In genomic region chr12:85278598-85279448, GRCh38 we compare ENCODE assay signal across 17 cellular contexts. TPM values are rescaled to one million over a fixed set of nuclear protein-coding genes. Genes with fewer than 3 reads are reported as not detected.
DNase-seq lines count a peak whose midpoint lies in the region; ATAC-seq and TF ChIP-seq lines count a peak whose summit lies in the region.
"Had no signal": no experiment of that assay in that cellular context is flagged by ENCODE, and none has a peak within 500 bp of the region (broad histone marks: within the 10 kb centered on the region; RNA-seq: fewer than 3 reads in every experiment).

No MANE protein-coding gene starts in this region.

- H2AFZ ChIP-seq in GM23338 (peak overlapping the region; percentile 90), neuronal stem cell (ENCODE audit: low read length) (peak overlapping the region; percentile 96)

- H4K20me1 ChIP-seq in GM23338 (replicated peaks; ENCODE audit: insufficient read depth): peaks cover 13% of the 10 kb centered on the region; the same call in 1 of the 2 replicates

- no peak overlapping the region for H3K27ac Mint-ChIP-seq in GM23338

- intact Hi-C loops in vagina (cut with DNase I): no loop called here

- no CpG with 5 or more reads among the region's 37 CpGs for WGBS in neuronal stem cell (ENCODE audit: extremely low coverage in 2 of 2, insufficient read length in 2 of 2, insufficient replicate concordance in 1 of 2), 2 donors

- peak; percentile 10 for ATAC-seq in GM23338
- no peak for ATAC-seq in GM19035 (IDR thresholded peaks at IDR 0.05; ENCODE audit: unreplicated experiment)

- H4K91ac ChIP-seq in neuronal stem cell (ENCODE audit: low read depth, low read length, poor library complexity): no peak overlapping the region

- no peak overlapping the region for H2BK120ac ChIP-seq in neuronal stem cell (ENCODE audit: low read depth, low read length)

- no peak overlapping the region for H3K14ac ChIP-seq in neuronal stem cell (ENCODE audit: low read length)

- H3F3A ChIP-seq in GM23338 (replicated peaks; ENCODE audit: low read depth): no peaks in the 10 kb centered on the region

- H3K4me3 Mint-ChIP-seq in GM23338: peak overlapping the region; percentile 97

- H3K79me1 ChIP-seq in neuronal stem cell (ENCODE audit: low read depth, low read length): no peaks in the 10 kb centered on the region

- no peak overlapping the region for H2BK15ac ChIP-seq in neuronal stem cell (ENCODE audit: low read length)

- H3K9me3 ChIP-seq in iPS-18a (ENCODE audit: control insufficient read depth, low read depth, low read length) (no peaks in the 10 kb centered on the region), neuronal stem cell (replicated peaks in 1 of 2; ENCODE audit: control insufficient read depth in 2 of 2, insufficient read depth in 1 of 2, low read depth in 1 of 2, low read length in 2 of 2) (peaks cover 0 to 4% of the 10 kb centered on the region in 2 donors), vagina (no peaks in the 10 kb centered on the region)
- H3K9me3 ChIP-seq: thyroid gland had no signal

- H3K36me3 ChIP-seq in GM23338 (ENCODE audit: insufficient read depth): no peaks in the 10 kb centered on the region
- no peaks in the 10 kb centered on the region for H3K36me3 ChIP-seq in iPS-18a (ENCODE audit: control insufficient read depth, low read depth, low read length)
- no peaks in the 10 kb centered on the region for H3K36me3 ChIP-seq in neuronal stem cell (replicated peaks in 1 of 2; ENCODE audit: control insufficient read depth in 2 of 2, insufficient read depth in 2 of 2, low read length in 2 of 2)
- H3K36me3 ChIP-seq in vagina: no peaks in the 10 kb centered on the region
- H3K36me3 ChIP-seq: Peyer's patch, thyroid gland had no signal

- H3K79me2 ChIP-seq in GM23338 (replicated peaks; ENCODE audit: insufficient read depth): no peaks in the 10 kb centered on the region

- no peaks in the 10 kb centered on the region for H3K9me2 ChIP-seq in GM23338 (ENCODE audit: insufficient read depth)

- DNase-seq in GM23338 (ENCODE audit: low spot score): peak; percentile 40
- no peak for DNase-seq in astrocyte of the cerebellum (ENCODE audit: low read depth)
- DNase-seq in neuronal stem cell (ENCODE audit: low spot score): peak; percentile 37
- no peak for DNase-seq in DMS153 (lab: John Stamatoyannopoulos, UW)
- DNase-seq in medulla oblongata (ENCODE audit: extremely low spot score): no peak
- DNase-seq in vagina (ENCODE audit: extremely low spot score in 2 of 2): no peak
- DNase-seq: activated gamma-delta T cell treated with Interleukin-2 at 50 U/mL for 16 hours; effector memory CD4-positive, alpha-beta T cell; NCI-H2081; stimulated activated CD4-positive, alpha-beta T cell treated with anti-CD3 and anti-CD28 coated beads, Interleukin-2, amount 100 ng/mL, for 24 hours; stimulated activated CD8-positive, alpha-beta memory T cell treated with anti-CD3 and anti-CD28 coated beads, Interleukin-4, amount 100 ng/mL, for 48 hours; SW 1271 had no signal

- no peaks in the 10 kb centered on the region for H3K9me3 Mint-ChIP-seq in GM23338

- H2AK5ac ChIP-seq in neuronal stem cell (ENCODE audit: low read depth, low read length): no peak overlapping the region

- no peaks in the 10 kb centered on the region for H3K36me3 Mint-ChIP-seq in GM23338 (ENCODE audit: low read depth)

- H3K4ac ChIP-seq in neuronal stem cell (ENCODE audit: low read length): no peak overlapping the region

- no peak overlapping the region for H3K27ac ChIP-seq in GM23338 (ENCODE audit: low read depth)
- no peak overlapping the region for H3K27ac ChIP-seq in iPS-18a (ENCODE audit: low read length)
- no peak overlapping the region for H3K27ac ChIP-seq in neuronal stem cell (replicated peaks; ENCODE audit: low read length)
- H3K27ac ChIP-seq in vagina: no peak overlapping the region
- H3K27ac ChIP-seq: Peyer's patch, thyroid gland had no signal

- H3K9ac ChIP-seq in iPS-18a (ENCODE audit: low read length): peak overlapping the region; percentile 80
- no peak overlapping the region for H3K9ac ChIP-seq in neuronal stem cell (ENCODE audit: low read depth, low read length, poor library complexity)

- H3K27me3 ChIP-seq in GM23338 (ENCODE audit: insufficient read depth) (peaks cover 81% of the 10 kb centered on the region), iPS-18a (ENCODE audit: control insufficient read depth, insufficient read depth, low read length) (peaks cover 28% of the 10 kb centered on the region), neuronal stem cell (ENCODE audit: control insufficient read depth in 3 of 3, insufficient read depth in 3 of 3, low read depth in 1 of 3, low read length in 3 of 3) (peaks cover 17 to 53% (median 47%) of the 10 kb centered on the region in 3 experiments), vagina (peaks cover 3% of the 10 kb centered on the region)

- no peak for TF ChIP-seq CTCF in GM23338 (conservative IDR thresholded peaks at IDR 0.05; ENCODE audit: low read depth in 2 of 2)
- no peak for TF ChIP-seq CTCF in astrocyte of the cerebellum (IDR thresholded peaks at IDR 0.05; ENCODE audit: low read depth, low read length, missing control alignments)
- no peak for TF ChIP-seq CTCF in vagina (IDR thresholded peaks at IDR 0.05)

- H4K8ac ChIP-seq in neuronal stem cell (ENCODE audit: low read depth, low read length): no peak overlapping the region

- H3K4me3 ChIP-seq in GM23338 (peak overlapping the region; percentile 86), astrocyte of the cerebellum (ENCODE audit: low read depth, low read length) (peak overlapping the region; percentile 50), iPS-18a (ENCODE audit: low read length) (peak overlapping the region; percentile 84), neuronal stem cell (ENCODE audit: low read length in 2 of 2) (no peak overlapping the region), vagina (peak overlapping the region in 1 of 2 donors; percentile 49)

- in situ Hi-C loops in astrocyte of the cerebellum (cut with HindIII; ENCODE audit: low sequenced_read_pairs): no loop called here

- H3K23ac ChIP-seq in neuronal stem cell (ENCODE audit: low read depth, low read length, poor library complexity): no peak overlapping the region

- no peak overlapping the region for H2BK5ac ChIP-seq in neuronal stem cell (ENCODE audit: low read length)

- H3K18ac ChIP-seq in neuronal stem cell (ENCODE audit: low read length): peak overlapping the region; percentile 67

- peaks cover 73% of the 10 kb centered on the region for H3K27me3 Mint-ChIP-seq in GM23338 (ENCODE audit: insufficient read depth, low read depth, poor library complexity)

- peaks cover 35% of the 10 kb centered on the region for H3K4me1 Mint-ChIP-seq in GM23338

- no peak overlapping the region for H2BK12ac ChIP-seq in neuronal stem cell (ENCODE audit: low read length)

- H3K4me2 ChIP-seq in GM23338 (peak overlapping the region; percentile 83), neuronal stem cell (ENCODE audit: insufficient read depth, low read length, poor library complexity, severe bottlenecking) (peak overlapping the region; percentile 71)

- TF ChIP-seq POLR2A in vagina (IDR thresholded peaks at IDR 0.05): no peak

- H3K4me1 ChIP-seq in GM23338 (ENCODE audit: insufficient read depth) (peaks cover 59% of the 10 kb centered on the region), iPS-18a (ENCODE audit: control insufficient read depth, low read depth, low read length) (peaks cover 13% of the 10 kb centered on the region), neuronal stem cell (ENCODE audit: control insufficient read depth in 2 of 2, insufficient read depth in 1 of 2, low read depth in 1 of 2, low read length in 2 of 2) (peaks cover 0 to 7% of the 10 kb centered on the region in 2 donors), vagina (peaks cover 18% of the 10 kb centered on the region)

TF ChIP-seq in GM23338, 12 proteins besides CTCF, POLR2A, EP300 and RAD21:
- TF ChIP-seq EZH2 (IDR thresholded peaks at IDR 0.05; ENCODE audit: low read depth, unreplicated experiment) (peak; percentile 93), ZNF114 (CRISPR knock-in tag; IDR thresholded peaks at IDR 0.05) (no peak), REST (IDR thresholded peaks at IDR 0.05; ENCODE audit: unreplicated experiment) (no peak), EZH2phosphoT487 (IDR thresholded peaks at IDR 0.05; ENCODE audit: unreplicated experiment) (peak; percentile 20)

RNA-seq across cellular contexts. Expression of gene ALX1, which starts 1.2 kb away (rescaled TPM):
- 0.49 and 1.2 TPM in 2 replicates for total RNA-seq in GM23338 (2014; rRNA removed; shearing (Covaris generic))
- polyA plus RNA-seq in GM23338 (2016; fragmentation: Nextera tagmentation; extraction: Ambion mirVana): 0.70 and 1.1 TPM in 2 replicates
- 0.40 TPM for polyA plus RNA-seq in neuronal stem cell (2013, experiment 1 of 2)
- polyA plus RNA-seq in neuronal stem cell (2013, experiment 2 of 2): 0.36 TPM
- 2.0 TPM for total RNA-seq in vagina
- total RNA-seq: aorta, Peyer's patch had no signal

Comparison
In these comparisons a context has a peak if more than half of its experiments do, and no peak if none do; other contexts are left out.
1. DNase-seq: peak in GM23338 (single experiment) and neuronal stem cell (single experiment); none in astrocyte of the cerebellum (single experiment), DMS153 (single experiment), medulla oblongata (single experiment) and vagina (0 of 2).
2. H3K4me3 ChIP-seq: peak in GM23338 (single experiment), astrocyte of the cerebellum (single experiment) and iPS-18a (single experiment); none in neuronal stem cell (0 of 2).